33 cellular contexts compared by ENCODE assay signal in genomic region chr10:80100116-80100515, GRCh38. TPM values are rescaled to one million over a fixed set of nuclear protein-coding genes. Genes with fewer than 3 reads are reported as not detected.
"Had no signal": no experiment of that assay in that cellular context is flagged by ENCODE, and none has a peak within 500 bp of the region (broad histone marks: within the 10 kb centered on the region; RNA-seq: fewer than 3 reads in every experiment).

No MANE protein-coding gene starts in this region.

- H3K27ac Mint-ChIP-seq: activated CD4-positive, alpha-beta memory T cell treated with anti-CD3 and anti-CD28 coated beads, Interleukin-2, amount 10 ng/mL, durations not matched to agents 7 days and 5 days; activated CD4-positive, alpha-beta T cell treated with anti-CD3 and anti-CD28 coated beads, Interleukin-2, amount 10 ng/mL, durations not matched to agents 7 days and 5 days; activated naive CD4-positive, alpha-beta T cell treated with anti-CD3 and anti-CD28 coated beads for 36 hours; activated naive CD4-positive, alpha-beta T cell treated with anti-CD3 and anti-CD28 coated beads, Interleukin-2, amount 50 U/mL, for 24 hours; activated naive CD8-positive, alpha-beta T cell treated with anti-CD3 and anti-CD28 coated beads for 36 hours; activated naive CD8-positive, alpha-beta T cell treated with anti-CD3 and anti-CD28 coated beads, Interleukin-2, amount 50 U/mL, for 24 hours; activated T-helper 1 cell treated with anti-CD3 and anti-CD28 coated beads, Interleukin-12 subunit alpha, Interleukin-12 subunit beta, Interleukin-2, Interleukin-4 antibody, amounts not matched to agents 30 ng/mL and 10 ng/mL and 1 ng/mL, durations not matched to agents 14 hours and 24 hours and 36 hours; activated T-helper 2 cell treated with anti-CD3 and anti-CD28 coated beads, Interferon-gamma antibody, Interleukin-2, Interleukin-4, amounts not matched to agents 10 μg/mL and 5 μg/mL and 100 μg/mL, durations not matched to agents 14 hours and 24 hours and 36 hours; T-helper 17 cell; T-helper 2 cell treated with Interferon-gamma antibody and Interleukin-4, amounts not matched to agents 5 μg/mL and 100 μg/mL, for 36 hours had no signal

- H3K4me3 Mint-ChIP-seq: activated CD4-positive, alpha-beta memory T cell treated with anti-CD3 and anti-CD28 coated beads, Interleukin-2, amount 10 ng/mL, durations not matched to agents 7 days and 5 days; activated CD4-positive, alpha-beta T cell treated with anti-CD3 and anti-CD28 coated beads, Interleukin-2, amount 10 ng/mL, durations not matched to agents 7 days and 5 days; activated naive CD4-positive, alpha-beta T cell treated with anti-CD3 and anti-CD28 coated beads for 36 hours; activated naive CD4-positive, alpha-beta T cell treated with anti-CD3 and anti-CD28 coated beads, Interleukin-2, amount 50 U/mL, for 24 hours; activated naive CD8-positive, alpha-beta T cell treated with anti-CD3 and anti-CD28 coated beads for 36 hours; activated naive CD8-positive, alpha-beta T cell treated with anti-CD3 and anti-CD28 coated beads, Interleukin-2, amount 50 U/mL, for 24 hours; activated T-cell treated with anti-CD3 and anti-CD28 coated beads, Interleukin-2, amount 50 U/mL, for 4 hours; activated T-helper 1 cell treated with anti-CD3 and anti-CD28 coated beads, Interleukin-12 subunit alpha, Interleukin-12 subunit beta, Interleukin-2, Interleukin-4 antibody, amounts not matched to agents 30 ng/mL and 10 ng/mL and 1 ng/mL, durations not matched to agents 14 hours and 24 hours and 36 hours; T-helper 17 cell; T-helper 2 cell treated with Interferon-gamma antibody and Interleukin-4, amounts not matched to agents 5 μg/mL and 100 μg/mL, for 36 hours had no signal

- H3K27me3 Mint-ChIP-seq: activated naive CD4-positive, alpha-beta T cell treated with anti-CD3 and anti-CD28 coated beads, Interleukin-2, amount 50 U/mL, for 24 hours; T-helper 17 cell had no signal

- DNase-seq: activated CD4-positive, alpha-beta memory T cell treated with anti-CD3 and anti-CD28 coated beads, Interleukin-2, amount 10 ng/mL, durations not matched to agents 7 days and 5 days; activated CD4-positive, alpha-beta T cell treated with anti-CD3 and anti-CD28 coated beads for 1 hour; activated CD4-positive, alpha-beta T cell treated with anti-CD3 and anti-CD28 coated beads for 4 hours; activated CD4-positive, alpha-beta T cell treated with anti-CD3 and anti-CD28 coated beads, Interleukin-2, amount 10 ng/mL, durations not matched to agents 7 days and 5 days; activated CD4-positive, alpha-beta T cell treated with anti-CD3 and anti-CD28 coated beads, Interleukin-2, amount 50 U/mL, for 4 hours; activated CD4-positive, CD25-positive, alpha-beta regulatory T cell; activated effector memory CD4-positive, alpha-beta T cell treated with anti-CD3 and anti-CD28 coated beads, Interleukin-2, amount 50 U/mL, for 16 hours; activated naive CD4-positive, alpha-beta T cell treated with anti-CD3 and anti-CD28 coated beads for 36 hours; activated naive CD8-positive, alpha-beta T cell treated with anti-CD3 and anti-CD28 coated beads for 36 hours; activated naive CD8-positive, alpha-beta T cell treated with anti-CD3 and anti-CD28 coated beads, Interleukin-2, amount 50 U/mL, for 24 hours; activated T-cell treated with anti-CD3 and anti-CD28 coated beads, Interleukin-2, amount 50 U/mL, for 4 hours; adrenal gland; amygdala; aorta; central memory CD4-positive, alpha-beta T cell; cerebellar nuclear complex; colonic mucosa; effector CD8-positive, alpha-beta T cell; foreskin fibroblast; gastrocnemius medialis; glutamatergic neuron; heart left ventricle; T-helper 1 cell; T-helper 17 cell; T1000; WERI-Rb-1 had no signal

- H3K4me1 ChIP-seq: adrenal gland, body of pancreas, colonic mucosa had no signal

- H3K9me3 Mint-ChIP-seq: activated CD4-positive, alpha-beta memory T cell treated with anti-CD3 and anti-CD28 coated beads, Interleukin-2, amount 10 ng/mL, durations not matched to agents 7 days and 5 days; activated CD4-positive, alpha-beta T cell treated with anti-CD3 and anti-CD28 coated beads, Interleukin-2, amount 10 ng/mL, durations not matched to agents 7 days and 5 days; activated naive CD4-positive, alpha-beta T cell treated with anti-CD3 and anti-CD28 coated beads for 36 hours; activated naive CD4-positive, alpha-beta T cell treated with anti-CD3 and anti-CD28 coated beads, Interleukin-2, amount 50 U/mL, for 24 hours; activated naive CD8-positive, alpha-beta T cell treated with anti-CD3 and anti-CD28 coated beads for 36 hours; activated naive CD8-positive, alpha-beta T cell treated with anti-CD3 and anti-CD28 coated beads, Interleukin-2, amount 50 U/mL, for 24 hours; activated T-cell treated with anti-CD3 and anti-CD28 coated beads, Interleukin-2, amount 50 U/mL, for 4 hours; activated T-helper 1 cell treated with anti-CD3 and anti-CD28 coated beads, Interleukin-12 subunit alpha, Interleukin-12 subunit beta, Interleukin-2, Interleukin-4 antibody, amounts not matched to agents 30 ng/mL and 10 ng/mL and 1 ng/mL, durations not matched to agents 14 hours and 24 hours and 36 hours; activated T-helper 2 cell treated with anti-CD3 and anti-CD28 coated beads, Interferon-gamma antibody, Interleukin-2, Interleukin-4, amounts not matched to agents 10 μg/mL and 5 μg/mL and 100 μg/mL, durations not matched to agents 14 hours and 24 hours and 36 hours; T-helper 2 cell treated with Interferon-gamma antibody and Interleukin-4, amounts not matched to agents 5 μg/mL and 100 μg/mL, for 36 hours had no signal

- H3K36me3 ChIP-seq: adrenal gland, cardiac muscle cell, colonic mucosa, gastrocnemius medialis, heart left ventricle, WERI-Rb-1 had no signal

- H3K4me3 ChIP-seq: adrenal gland, body of pancreas, cardiac muscle cell, colonic mucosa, gastrocnemius medialis, heart left ventricle had no signal

- H3K27me3 ChIP-seq: adrenal gland, body of pancreas, cardiac muscle cell, colonic mucosa, gastrocnemius medialis, heart left ventricle had no signal

- H3K9me3 ChIP-seq: adrenal gland, body of pancreas, colonic mucosa, gastrocnemius medialis, heart left ventricle had no signal

- H3K27ac ChIP-seq: adrenal gland, body of pancreas, cardiac muscle cell, colonic mucosa, epithelial cell of prostate, gastrocnemius medialis, heart left ventricle, WERI-Rb-1 had no signal

- ATAC-seq: activated naive CD8-positive, alpha-beta T cell treated with anti-CD3 and anti-CD28 coated beads, Interleukin-2, amount 50 U/mL, for 24 hours; activated T-cell treated with anti-CD3 and anti-CD28 coated beads, Interleukin-2, amount 50 U/mL, for 4 hours; body of pancreas; gastrocnemius medialis; heart left ventricle; T-helper 17 cell had no signal

- H3K36me3 Mint-ChIP-seq: activated naive CD4-positive, alpha-beta T cell treated with anti-CD3 and anti-CD28 coated beads, Interleukin-2, amount 50 U/mL, for 24 hours; activated naive CD8-positive, alpha-beta T cell treated with anti-CD3 and anti-CD28 coated beads for 36 hours had no signal

RNA-seq across cellular contexts. Expression of gene PLAC9, which starts 32.4 kb away (rescaled TPM):
- total RNA-seq: activated CD4-positive, alpha-beta memory T cell treated with anti-CD3 and anti-CD28 coated beads, Interleukin-2, amount 10 ng/mL, durations not matched to agents 7 days and 5 days; activated CD4-positive, alpha-beta T cell treated with anti-CD3 and anti-CD28 coated beads, Interleukin-2, amount 10 ng/mL, durations not matched to agents 7 days and 5 days; activated naive CD4-positive, alpha-beta T cell treated with anti-CD3 and anti-CD28 coated beads for 36 hours; activated naive CD8-positive, alpha-beta T cell treated with anti-CD3 and anti-CD28 coated beads for 36 hours; activated T-cell treated with anti-CD3 and anti-CD28 coated beads, Interleukin-2, amount 50 U/mL, for 4 hours; activated T-helper 1 cell treated with anti-CD3 and anti-CD28 coated beads, Interleukin-12 subunit alpha, Interleukin-12 subunit beta, Interleukin-2, Interleukin-4 antibody, amounts not matched to agents 30 ng/mL and 10 ng/mL and 1 ng/mL, durations not matched to agents 14 hours and 24 hours and 36 hours; activated T-helper 2 cell treated with anti-CD3 and anti-CD28 coated beads, Interferon-gamma antibody, Interleukin-2, Interleukin-4, amounts not matched to agents 10 μg/mL and 5 μg/mL and 100 μg/mL, durations not matched to agents 14 hours and 24 hours and 36 hours; cardiac muscle cell; T-helper 17 cell had no signal
